Comparison of ENCODE assay signal across 8 cellular contexts in the genomic region with DNA sequence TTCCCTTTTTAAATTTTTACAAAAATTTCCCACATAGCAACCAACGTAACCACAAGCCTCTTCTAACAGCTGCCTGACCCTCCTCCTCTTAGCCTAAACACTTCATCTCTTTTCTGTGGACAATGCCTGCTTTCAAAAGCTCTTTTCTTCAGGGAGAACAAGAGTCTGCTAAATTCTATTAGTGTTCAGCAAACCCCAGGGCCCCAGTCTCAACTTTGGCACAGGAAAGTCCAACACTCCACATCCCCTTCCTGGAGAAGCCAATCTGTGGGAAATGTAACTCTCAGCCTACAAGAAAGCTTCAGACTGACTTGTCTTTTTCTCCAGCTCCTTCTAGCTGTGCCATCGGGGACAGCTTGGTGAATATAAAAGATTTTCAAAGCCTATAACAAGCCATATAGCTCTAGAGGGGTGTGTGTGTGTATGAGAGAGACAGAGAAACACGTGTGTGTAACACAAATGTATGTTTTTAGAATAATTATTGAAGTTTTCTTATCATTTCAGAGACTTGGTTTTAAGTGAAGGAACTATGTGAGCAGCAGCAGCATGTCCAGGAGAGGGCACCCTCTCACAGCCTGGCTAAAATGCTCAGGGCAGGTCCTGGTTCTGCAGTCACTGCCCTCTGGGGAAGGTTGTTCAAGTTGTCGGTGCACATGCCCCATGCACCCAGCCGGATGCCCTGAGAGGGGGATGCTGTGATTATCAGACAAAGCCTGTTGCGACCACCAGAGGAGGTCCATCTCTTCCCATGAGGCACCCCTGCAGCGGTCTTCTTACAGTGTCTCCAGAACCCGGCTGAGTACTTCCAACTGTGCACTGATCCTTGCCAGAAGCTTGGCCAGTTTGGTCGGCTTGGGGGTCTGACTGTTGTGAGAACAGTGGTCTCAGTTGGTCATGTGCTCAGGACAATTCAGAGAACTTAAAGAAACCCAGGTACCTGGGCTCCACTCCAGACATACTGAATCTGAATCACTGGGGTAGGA. TPM values are rescaled to one million over a fixed set of nuclear protein-coding genes. Genes with fewer than 3 reads are reported as not detected.
DNase-seq lines count a peak whose midpoint lies in the region; ATAC-seq and TF ChIP-seq lines count a peak whose summit lies in the region.

No MANE protein-coding gene starts in this region.

- ATAC-seq in HG02623 (IDR thresholded peaks at IDR 0.05; ENCODE audit: unreplicated experiment), result no peak

- H3K27me3 Mint-ChIP-seq in neural progenitor cell (ENCODE audit: insufficient read depth, low read depth), result no peaks in the 10 kb centered on the region

- no peaks in the 10 kb centered on the region for H3K36me3 ChIP-seq in HAP-1 (replicated peaks)
- no peaks in the 10 kb centered on the region for H3K36me3 ChIP-seq in neural progenitor cell

- peak overlapping the region; percentile 12 for H3K4me2 ChIP-seq in neural progenitor cell

- no peaks in the 10 kb centered on the region for H3F3A ChIP-seq in neural progenitor cell (ENCODE audit: low read depth)

- H3K4me1 Mint-ChIP-seq in neural progenitor cell, result peaks cover 16% of the 10 kb centered on the region

- H3K9me3 ChIP-seq in HAP-1, result no peaks in the 10 kb centered on the region
- H3K9me3 ChIP-seq in neural progenitor cell (ENCODE audit: low read depth), result no peaks in the 10 kb centered on the region

- in situ Hi-C loops in HAP-1 (cut with MboI; ENCODE audit: low sequenced_read_pairs), result no loop called here

- no peak overlapping the region for H3K4me3 Mint-ChIP-seq in neural progenitor cell

- TF ChIP-seq CTCF in fibroblast of the aortic adventitia (IDR thresholded peaks at IDR 0.05; ENCODE audit: insufficient read depth, low read length) (peak; percentile 86), neural progenitor cell (IDR thresholded peaks at IDR 0.05) (peak; percentile 90)

- no peak overlapping the region for H3K27ac ChIP-seq in neural progenitor cell

- no peaks in the 10 kb centered on the region for H4K20me1 ChIP-seq in neural progenitor cell (ENCODE audit: low read depth)

- no peaks in the 10 kb centered on the region for H3K36me3 Mint-ChIP-seq in neural progenitor cell

- no peak overlapping the region for H3K4me3 ChIP-seq in HAP-1
- no peak overlapping the region for H3K4me3 ChIP-seq in fibroblast of the aortic adventitia (ENCODE audit: low read depth, low read length)
- H3K4me3 ChIP-seq in neural progenitor cell, result no peak overlapping the region

- no peaks in the 10 kb centered on the region for H3K4me1 ChIP-seq in HAP-1
- H3K4me1 ChIP-seq in neural progenitor cell, result peaks cover 12% of the 10 kb centered on the region

- no peak overlapping the region for H3K9ac ChIP-seq in neural progenitor cell

- H3K79me2 ChIP-seq in neural progenitor cell (ENCODE audit: low read depth), result no peaks in the 10 kb centered on the region

- H2AFZ ChIP-seq in neural progenitor cell (replicated peaks), result peak overlapping the region; percentile 35

- peaks cover 3% of the 10 kb centered on the region for H3K9me3 Mint-ChIP-seq in neural progenitor cell

- peak; percentile 12 to 24 for DNase-seq in NCI-H187 (lab: John Stamatoyannopoulos, UW)
- no peak for DNase-seq in NCI-H187 treated with DMSO at 0.1 percent for 48 hours (lab: John Stamatoyannopoulos, UW)
- DNase-seq in HAP-1 (ENCODE audit: low spot score in 2 of 2), result peak; percentile 45 to 66
- peak; percentile 24 for DNase-seq in NCI-H2227 (lab: John Stamatoyannopoulos, UW; ENCODE audit: unreplicated experiment)
- DNase-seq in activated T-cell treated with anti-CD3 and anti-CD28 coated beads for 48 hours (ENCODE audit: low read depth), result peak; percentile 10
- DNase-seq in fibroblast of the aortic adventitia (ENCODE audit: low read depth), result peak; percentile 66
- peak; percentile 74 for DNase-seq in neural progenitor cell (ENCODE audit: low spot score)

- H3K27me3 ChIP-seq in HAP-1 (ENCODE audit: low read depth) (peaks cover 26% of the 10 kb centered on the region), neural progenitor cell (no peaks in the 10 kb centered on the region)

- peak overlapping the region; percentile 27 for H3K27ac Mint-ChIP-seq in neural progenitor cell

RNA-seq across cellular contexts. Expression of a gene that starts 34.4 kb away (rescaled TPM):
- total RNA-seq in fibroblast of the aortic adventitia (ENCODE audit: low replicate concordance), result not detected in 2 replicates
- not detected in 2 replicates for total RNA-seq in neural progenitor cell (ENCODE audit: low replicate concordance)

RNA-seq across cellular contexts. Expression of a gene that starts 51.2 kb away (rescaled TPM):
- total RNA-seq in fibroblast of the aortic adventitia (ENCODE audit: low replicate concordance), result not detected in 2 replicates
- 0.15 TPM in 1 of 2 replicates, not detected in the other for total RNA-seq in neural progenitor cell (ENCODE audit: low replicate concordance)
